ENCODE assay signal across 1 cellular context in genomic region chr4:141275834-141276233, GRCh38.
TF ChIP-seq lines count a peak whose summit lies in the region.

No MANE protein-coding gene starts in this region.

TF ChIP-seq in SK-N-SH treated with all-trans-retinoic acid at 6 μM for 48 hours, 23 proteins besides CTCF, POLR2A, EP300 and RAD21 (continued from another document):
- TF ChIP-seq CSRNP3 (CRISPR knock-in tag; IDR thresholded peaks at IDR 0.05) (no peak), TOX (CRISPR knock-in tag; IDR thresholded peaks at IDR 0.05; ENCODE audit: borderline replicate concordance) (no peak)
